8 cellular contexts compared by ENCODE assay signal in genomic region chr6:53326372-53327016, GRCh38. TPM values are rescaled to one million over a fixed set of nuclear protein-coding genes. Genes with fewer than 3 reads are reported as not detected.
DNase-seq lines count a peak whose midpoint lies in the region; ATAC-seq and TF ChIP-seq lines count a peak whose summit lies in the region.

No MANE protein-coding gene starts in this region.

- H3K9me3 Mint-ChIP-seq in T-helper 2 cell treated with Interferon-gamma antibody and Interleukin-4, amounts not matched to agents 5 μg/mL and 100 μg/mL, for 36 hours, result no peaks in the 10 kb centered on the region
- no peaks in the 10 kb centered on the region for H3K9me3 Mint-ChIP-seq in activated T-helper 17 cell treated with anti-CD3 and anti-CD28 coated beads, Interleukin-2, amount 50 U/mL, for 72 hours

- H3K27ac Mint-ChIP-seq in T-helper 2 cell treated with Interferon-gamma antibody and Interleukin-4, amounts not matched to agents 5 μg/mL and 100 μg/mL, for 36 hours, result peak overlapping the region; percentile 34
- H3K27ac Mint-ChIP-seq in activated T-helper 17 cell treated with anti-CD3 and anti-CD28 coated beads, Interleukin-2, amount 50 U/mL, for 72 hours, result peak overlapping the region; percentile 79

- DNase-seq in T-helper 2 cell treated with Interferon-gamma antibody and Interleukin-4, amounts not matched to agents 5 μg/mL and 100 μg/mL, for 36 hours (ENCODE audit: low spot score), result no peak
- DNase-seq in T-helper 2 cell (no peak), left ventricle myocardium inferior (no peak), KG1 (lab: John Stamatoyannopoulos, UW) (no peak), H7 (no peak)
- no peak for DNase-seq in stimulated activated CD8-positive, alpha-beta memory T cell treated with anti-CD3 and anti-CD28 coated beads, Interleukin-4, amount 100 ng/mL, for 48 hours

- H3K4me1 ChIP-seq in left ventricle myocardium inferior, result peaks cover 59% of the 10 kb centered on the region

- H3K36me3 ChIP-seq in left ventricle myocardium inferior (no peaks in the 10 kb centered on the region), H7 (replicated peaks; ENCODE audit: control insufficient read depth, insufficient read depth, low read length) (no peaks in the 10 kb centered on the region; the same call in 1 of the 2 replicates)

- no peak for TF ChIP-seq CTCF in left ventricle myocardium inferior (IDR thresholded peaks at IDR 0.05; ENCODE audit: borderline replicate concordance)

- H3K27ac ChIP-seq in left ventricle myocardium inferior (replicated peaks) (peak overlapping the region; percentile 76), temporal lobe (ENCODE audit: low read depth, low read length) (peak overlapping the region; percentile 19)

- peak overlapping the region; percentile 3 for H3K4me3 ChIP-seq in left ventricle myocardium inferior
- H3K4me3 ChIP-seq in H7 (ENCODE audit: insufficient read depth, low read depth, low read length), result no peak overlapping the region

- peaks cover 40% of the 10 kb centered on the region for H3K4me1 Mint-ChIP-seq in T-helper 2 cell treated with Interferon-gamma antibody and Interleukin-4, amounts not matched to agents 5 μg/mL and 100 μg/mL, for 36 hours (ENCODE audit: low read depth)
- peaks cover 57% of the 10 kb centered on the region for H3K4me1 Mint-ChIP-seq in activated T-helper 17 cell treated with anti-CD3 and anti-CD28 coated beads, Interleukin-2, amount 50 U/mL, for 72 hours

- peaks cover 34% of the 10 kb centered on the region for H3K36me3 Mint-ChIP-seq in T-helper 2 cell treated with Interferon-gamma antibody and Interleukin-4, amounts not matched to agents 5 μg/mL and 100 μg/mL, for 36 hours (ENCODE audit: low read depth)
- H3K36me3 Mint-ChIP-seq in activated T-helper 17 cell treated with anti-CD3 and anti-CD28 coated beads, Interleukin-2, amount 50 U/mL, for 72 hours (ENCODE audit: low read depth), result peaks cover 47% of the 10 kb centered on the region

- H3K27me3 Mint-ChIP-seq in T-helper 2 cell treated with Interferon-gamma antibody and Interleukin-4, amounts not matched to agents 5 μg/mL and 100 μg/mL, for 36 hours (ENCODE audit: low read depth), result no peaks in the 10 kb centered on the region
- no peaks in the 10 kb centered on the region for H3K27me3 Mint-ChIP-seq in activated T-helper 17 cell treated with anti-CD3 and anti-CD28 coated beads, Interleukin-2, amount 50 U/mL, for 72 hours

- ATAC-seq in activated T-helper 17 cell treated with anti-CD3 and anti-CD28 coated beads, Interleukin-2, amount 50 U/mL, for 72 hours (replicated peaks), result peak; percentile 56

- H3K27me3 ChIP-seq in left ventricle myocardium inferior (ENCODE audit: low read depth) (no peaks in the 10 kb centered on the region), H7 (ENCODE audit: control insufficient read depth, insufficient read depth, low read length) (no peaks in the 10 kb centered on the region)

- intact Hi-C loops in left ventricle myocardium inferior (cut with micrococcal nuclease), result no loop called here

- H3K4me3 Mint-ChIP-seq in T-helper 2 cell treated with Interferon-gamma antibody and Interleukin-4, amounts not matched to agents 5 μg/mL and 100 μg/mL, for 36 hours, result no peak overlapping the region
- peak overlapping the region; percentile 61 for H3K4me3 Mint-ChIP-seq in activated T-helper 17 cell treated with anti-CD3 and anti-CD28 coated beads, Interleukin-2, amount 50 U/mL, for 72 hours

- no peaks in the 10 kb centered on the region for H3K9me3 ChIP-seq in left ventricle myocardium inferior (replicated peaks)

RNA-seq across cellular contexts. Expression of gene ELOVL5, which starts 22.3 kb away (rescaled TPM):
- 100 to 1,000 TPM in 1 of 2 donors, 10 to 100 TPM in 1; 91.9 to 127 TPM for total RNA-seq in activated T-helper 17 cell treated with anti-CD3 and anti-CD28 coated beads, Interleukin-2, amount 50 U/mL, for 72 hours
- total RNA-seq in left ventricle myocardium inferior (19.0 TPM), temporal lobe (48.2 TPM)
- total RNA-seq in H7 (2014; rRNA removed; shearing (Covaris generic)), result 76.0 and 103 TPM in 2 replicates
